9 cellular contexts compared by ENCODE assay signal in genomic region chr6:74574794-74575193, GRCh38.
DNase-seq lines count a peak whose midpoint lies in the region; ATAC-seq and TF ChIP-seq lines count a peak whose summit lies in the region.
"Had no signal": no experiment of that assay in that cellular context is flagged by ENCODE, and none has a peak within 500 bp of the region (broad histone marks: within the 10 kb centered on the region; RNA-seq: fewer than 3 reads in every experiment).

No MANE protein-coding gene starts in this region.

- no peak overlapping the region for H3K27ac ChIP-seq in RWPE2 (ENCODE audit: poor library complexity, severe bottlenecking)

- H3K36me3 ChIP-seq in RWPE2 (ENCODE audit: low read depth), result no peaks in the 10 kb centered on the region

- no peak for DNase-seq in GM10266 (ENCODE audit: extremely low spot score)
- no peak for DNase-seq in RWPE2 (ENCODE audit: low spot score)
- peak; percentile 55 for DNase-seq in iPS-NIHi7 (ENCODE audit: extremely low spot score)
- DNase-seq in NCI-H1930 (lab: John Stamatoyannopoulos, UW), result no peak
- DNase-seq in head of caudate nucleus, result no peak
- no peak for DNase-seq in stimulated activated CD8-positive, alpha-beta memory T cell treated with anti-CD3 and anti-CD28 coated beads, Interleukin-4, amount 100 ng/mL, for 48 hours
- DNase-seq: naive B cell had no signal

- ATAC-seq in HG02885 (IDR thresholded peaks at IDR 0.05; ENCODE audit: poor library complexity, unreplicated experiment), result peak; percentile 53
- peak; percentile 44; the same call in 1 of the 3 replicates for ATAC-seq in RWPE2 (ENCODE audit: low read depth)
- no peak for ATAC-seq in HG02623 (IDR thresholded peaks at IDR 0.05; ENCODE audit: unreplicated experiment)

- intact Hi-C loops in head of caudate nucleus (cut with DNase I), result no loop called here

- H3K4me3 ChIP-seq in RWPE2 (ENCODE audit: severe bottlenecking), result no peak overlapping the region

- no peaks in the 10 kb centered on the region for H3K4me1 ChIP-seq in RWPE2 (ENCODE audit: insufficient read depth, poor library complexity, severe bottlenecking)

- no peaks in the 10 kb centered on the region for H3K27me3 ChIP-seq in RWPE2 (ENCODE audit: insufficient read depth, poor library complexity, severe bottlenecking)

- TF ChIP-seq CTCF in GM10266 (IDR thresholded peaks at IDR 0.05; ENCODE audit: control insufficient read depth, insufficient read depth, low read depth, missing control alignments) (peak; percentile 14), RWPE2 (IDR thresholded peaks at IDR 0.05; ENCODE audit: poor library complexity, severe bottlenecking) (peak; percentile 45)

- no peaks in the 10 kb centered on the region for H3K9me3 ChIP-seq in RWPE2 (ENCODE audit: severe bottlenecking)
